ENCODE assay signal across 8 cellular contexts in genomic region chrX:65034641-65035450, GRCh38. TPM values are rescaled to one million over a fixed set of nuclear protein-coding genes. Genes with fewer than 3 reads are reported as not detected.
DNase-seq lines count a peak whose midpoint lies in the region; ATAC-seq and TF ChIP-seq lines count a peak whose summit lies in the region.

TSS of gene ZC3H12B (plus strand) at chrX:65034826.

- CTCF ChIA-PET in Panc1 (lab: Charles Lee) = interaction anchor here (0.6 to 1.2 kb wide), 6 partner anchors 10 to 1348 kb away, joined by 3 to 6 read pairs (median 4); no protein-coding TSS in a partner anchor

- POLR2A ChIA-PET in Panc1 (lab: Charles Lee) = interaction anchor here (0.6 to 0.7 kb wide), 2 partner anchors 14 to 29 kb away, joined by 3 read pairs; no protein-coding TSS in a partner anchor

- H3K4me3 ChIP-seq in Panc1 (ENCODE audit: low read depth in 2 of 2, low read length in 2 of 2) (peak within 1 kb of the TSS; percentile 66 to 87), fibroblast of the aortic adventitia (ENCODE audit: low read depth, low read length) (peak within 1 kb of the TSS; percentile 63)

- H3K27ac ChIP-seq in Panc1 (ENCODE audit: low read length) = peak within 1 kb of the TSS; percentile 83

- no peaks in the 10 kb centered on the region for H3K27me3 ChIP-seq in Panc1 (ENCODE audit: control insufficient read depth, insufficient read depth, low read length)

- in situ Hi-C loops in Panc1 (cut with HindIII; ENCODE audit: low pct_unique_long_range_greater_than_20kb, low sequenced_read_pairs) = no loop called here

- intact Hi-C loops in Panc1 (cut with micrococcal nuclease; ENCODE audit: unreplicated experiment) = no loop called here

- H3K9me3 Mint-ChIP-seq in activated T-helper 17 cell treated with anti-CD3 and anti-CD28 coated beads, Interleukin-2, amount 50 U/mL, for 72 hours = no peaks in the 10 kb centered on the region
- H3K9me3 Mint-ChIP-seq in nephron progenitor cell = peaks cover 12% of the 10 kb centered on the region
- H3K9me3 Mint-ChIP-seq in stimulated activated naive CD8-positive, alpha-beta T cell treated with anti-CD3 and anti-CD28 coated beads, Interleukin-15, Interleukin-2, amounts not matched to agents 100 ng/mL and 50 ng/mL, for 24 hours = no peaks in the 10 kb centered on the region

- no peaks in the 10 kb centered on the region for H3K27me3 Mint-ChIP-seq in activated T-helper 17 cell treated with anti-CD3 and anti-CD28 coated beads, Interleukin-2, amount 50 U/mL, for 72 hours
- H3K27me3 Mint-ChIP-seq in nephron progenitor cell (ENCODE audit: low read depth, poor library complexity) = no peaks in the 10 kb centered on the region
- no peaks in the 10 kb centered on the region for H3K27me3 Mint-ChIP-seq in stimulated activated naive CD8-positive, alpha-beta T cell treated with anti-CD3 and anti-CD28 coated beads, Interleukin-15, Interleukin-2, amounts not matched to agents 100 ng/mL and 50 ng/mL, for 24 hours

- H3K4me1 ChIP-seq in Panc1 (ENCODE audit: control insufficient read depth, insufficient read depth, low read length) = peaks cover 4% of the 10 kb centered on the region; the same call in 1 of the 2 replicates

- H3K27ac Mint-ChIP-seq in activated T-helper 17 cell treated with anti-CD3 and anti-CD28 coated beads, Interleukin-2, amount 50 U/mL, for 72 hours = peak within 1 kb of the TSS; percentile 96
- peak within 1 kb of the TSS; percentile 94 for H3K27ac Mint-ChIP-seq in nephron progenitor cell
- H3K27ac Mint-ChIP-seq in stimulated activated naive CD8-positive, alpha-beta T cell treated with anti-CD3 and anti-CD28 coated beads, Interleukin-15, Interleukin-2, amounts not matched to agents 100 ng/mL and 50 ng/mL, for 24 hours = peak within 1 kb of the TSS; percentile 89

- peaks cover 6% of the 10 kb centered on the region for H3K36me3 Mint-ChIP-seq in activated T-helper 17 cell treated with anti-CD3 and anti-CD28 coated beads, Interleukin-2, amount 50 U/mL, for 72 hours (ENCODE audit: low read depth)
- H3K36me3 Mint-ChIP-seq in nephron progenitor cell (ENCODE audit: low read depth) = no peaks in the 10 kb centered on the region
- no peaks in the 10 kb centered on the region for H3K36me3 Mint-ChIP-seq in stimulated activated naive CD8-positive, alpha-beta T cell treated with anti-CD3 and anti-CD28 coated beads, Interleukin-15, Interleukin-2, amounts not matched to agents 100 ng/mL and 50 ng/mL, for 24 hours (ENCODE audit: low read depth)

- no TSS peak for BruUV-seq in Panc1 (replicated peaks; lab: Mats Ljungman, UMichigan)

- H3K4me1 Mint-ChIP-seq in activated T-helper 17 cell treated with anti-CD3 and anti-CD28 coated beads, Interleukin-2, amount 50 U/mL, for 72 hours = no peaks in the 10 kb centered on the region
- peaks cover 12% of the 10 kb centered on the region for H3K4me1 Mint-ChIP-seq in nephron progenitor cell
- peaks cover 35% of the 10 kb centered on the region for H3K4me1 Mint-ChIP-seq in stimulated activated naive CD8-positive, alpha-beta T cell treated with anti-CD3 and anti-CD28 coated beads, Interleukin-15, Interleukin-2, amounts not matched to agents 100 ng/mL and 50 ng/mL, for 24 hours (ENCODE audit: low read depth)

- no peaks in the 10 kb centered on the region for H3K36me3 ChIP-seq in Panc1 (ENCODE audit: control insufficient read depth, insufficient read depth, low read length)

- TF ChIP-seq CTCF in Panc1 (IDR thresholded peaks at IDR 0.05) = peak; percentile 83
- TF ChIP-seq CTCF in fibroblast of the aortic adventitia (IDR thresholded peaks at IDR 0.05; ENCODE audit: insufficient read depth, low read length) = peak; percentile 40
- TF ChIP-seq CTCF in nephron progenitor cell (IDR thresholded peaks at IDR 0.05) = peak; percentile 50

- peak within 1 kb of the TSS; percentile 87 for H3K4me3 Mint-ChIP-seq in activated T-helper 17 cell treated with anti-CD3 and anti-CD28 coated beads, Interleukin-2, amount 50 U/mL, for 72 hours
- H3K4me3 Mint-ChIP-seq in nephron progenitor cell = peak within 1 kb of the TSS; percentile 93
- peak within 1 kb of the TSS; percentile 91 for H3K4me3 Mint-ChIP-seq in stimulated activated naive CD8-positive, alpha-beta T cell treated with anti-CD3 and anti-CD28 coated beads, Interleukin-15, Interleukin-2, amounts not matched to agents 100 ng/mL and 50 ng/mL, for 24 hours

- H3K9me3 ChIP-seq in Panc1 (ENCODE audit: control insufficient read depth, insufficient read depth, low read depth, low read length) = no peaks in the 10 kb centered on the region

- peak; percentile 2 for DNase-seq in NCI-H345 (lab: John Stamatoyannopoulos, UW)
- DNase-seq in NCI-H345 treated with DMSO at 0.1 percent for 48 hours (lab: John Stamatoyannopoulos, UW; ENCODE audit: unreplicated experiment) = no peak
- no peak for DNase-seq in Panc1 (ENCODE audit: low read depth, low spot score)
- DNase-seq in fibroblast of the aortic adventitia (ENCODE audit: low read depth) = peak; percentile 60
- peak; percentile 86 for DNase-seq in nephron progenitor cell

- ATAC-seq in HG03095 (IDR thresholded peaks at IDR 0.05; ENCODE audit: unreplicated experiment) (peak; percentile 94), Panc1 (peak; percentile 97)
- ATAC-seq in activated T-helper 17 cell treated with anti-CD3 and anti-CD28 coated beads, Interleukin-2, amount 50 U/mL, for 72 hours (replicated peaks) = peak; percentile 92

RNA-seq across cellular contexts. Expression of gene ZC3H12B, which starts in this region (rescaled TPM):
- 4.0 TPM for total RNA-seq in Panc1 (2021; ENCODE audit: unreplicated experiment)
- 2.7 TPM for polyA plus RNA-seq in Panc1 (2012; ENCODE audit: insufficient read length)
- 1 to 10 TPM in 1 of 2 donors, under 1 TPM in 1; 0.48 to 1.3 TPM for total RNA-seq in activated T-helper 17 cell treated with anti-CD3 and anti-CD28 coated beads, Interleukin-2, amount 50 U/mL, for 72 hours
- 0.41 and 1.4 TPM in 2 replicates for total RNA-seq in fibroblast of the aortic adventitia (ENCODE audit: low replicate concordance)

Comparison
In these comparisons a context has a peak if more than half of its experiments do, and no peak if none do; other contexts are left out.
1. DNase-seq: peak in NCI-H345 (single experiment), fibroblast of the aortic adventitia (single experiment) and nephron progenitor cell (single experiment); none in NCI-H345 treated with DMSO at 0.1 percent for 48 hours (single experiment) and Panc1 (single experiment).
2. Peak in every context shown above with its lines, with median percentiles within 50 percentile points of each other: ATAC-seq, CTCF ChIP-seq, H3K27ac Mint-ChIP-seq and H3K4me3 Mint-ChIP-seq.